16 cellular contexts compared by ENCODE assay signal in the genomic region with DNA sequence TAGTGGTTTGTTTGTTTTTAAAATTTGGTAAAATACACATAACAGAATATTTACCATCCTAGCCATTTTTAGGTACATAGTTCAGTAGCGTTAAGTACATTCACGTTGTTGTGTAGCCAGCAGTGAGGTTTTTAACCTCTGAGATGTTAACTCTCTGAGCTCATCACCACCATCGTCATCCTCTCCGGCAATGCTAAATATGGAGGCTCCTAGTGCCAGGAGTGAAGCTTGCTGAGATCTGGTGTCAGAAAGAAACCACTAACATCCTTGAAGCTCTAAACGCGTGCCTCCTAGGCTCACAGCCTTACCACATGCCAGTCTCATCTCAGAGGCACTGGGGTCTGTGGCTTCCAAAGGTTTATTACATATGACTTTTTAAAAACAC.
DNase-seq lines count a peak whose midpoint lies in the region; ATAC-seq and TF ChIP-seq lines count a peak whose summit lies in the region.
"Had no signal": no experiment of that assay in that cellular context is flagged by ENCODE, and none has a peak within 500 bp of the region (broad histone marks: within the 10 kb centered on the region; RNA-seq: fewer than 3 reads in every experiment).

No MANE protein-coding gene starts in this region.

- POLR2A ChIA-PET in CD4-positive, alpha-beta memory T cell (lab: Charles Lee; ENCODE audit: partially characterized antibody): no interaction called here

- H3K4me1 ChIP-seq in adipocyte (ENCODE audit: control insufficient read depth, insufficient read depth, low read length) (no peaks in the 10 kb centered on the region), BE2C (no peaks in the 10 kb centered on the region; the same call in 1 of the 2 replicates)
- no peaks in the 10 kb centered on the region for H3K4me1 ChIP-seq in CD4-positive, alpha-beta memory T cell (ENCODE audit: insufficient read depth, low read length)
- H3K4me1 ChIP-seq: A549 had no signal

- H3K36me3 ChIP-seq in adipocyte (ENCODE audit: control insufficient read depth, insufficient read depth, low read length, severe bottlenecking) (no peaks in the 10 kb centered on the region), BE2C (no peaks in the 10 kb centered on the region)
- H3K36me3 ChIP-seq in CD4-positive, alpha-beta memory T cell (ENCODE audit: insufficient read depth, low read length): no peaks in the 10 kb centered on the region

- intact Hi-C loops in CD4-positive, alpha-beta memory T cell (cut with micrococcal nuclease): no loop called here

- no peaks in the 10 kb centered on the region for H3K36me3 Mint-ChIP-seq in activated CD8-positive, alpha-beta memory T cell treated with anti-CD3 and anti-CD28 coated beads, Interleukin-2, amount 10 ng/mL, durations not matched to agents 7 days and 5 days
- no peaks in the 10 kb centered on the region for H3K36me3 Mint-ChIP-seq in immature natural killer cell
- H3K36me3 Mint-ChIP-seq in CD4-positive, alpha-beta memory T cell: no peaks in the 10 kb centered on the region
- H3K36me3 Mint-ChIP-seq: CD8-positive, alpha-beta memory T cell had no signal

- H3K27me3 ChIP-seq in adipocyte (replicated peaks; ENCODE audit: control insufficient read depth, insufficient read depth, low read length) (peaks cover 8% of the 10 kb centered on the region), BE2C (no peaks in the 10 kb centered on the region)
- no peaks in the 10 kb centered on the region for H3K27me3 ChIP-seq in CD4-positive, alpha-beta memory T cell (ENCODE audit: insufficient read depth, low read length)

- no peak overlapping the region for H3K4me3 Mint-ChIP-seq in activated CD8-positive, alpha-beta memory T cell treated with anti-CD3 and anti-CD28 coated beads, Interleukin-2, amount 10 ng/mL, durations not matched to agents 7 days and 5 days
- H3K4me3 Mint-ChIP-seq in immature natural killer cell: no peak overlapping the region
- no peak overlapping the region for H3K4me3 Mint-ChIP-seq in CD4-positive, alpha-beta memory T cell
- H3K4me3 Mint-ChIP-seq: CD8-positive, alpha-beta memory T cell had no signal

- H3K27ac ChIP-seq in CD4-positive, alpha-beta memory T cell (ENCODE audit: low read depth, low read length): no peak overlapping the region
- H3K27ac ChIP-seq: A549 had no signal

- H3K4me1 Mint-ChIP-seq in activated CD8-positive, alpha-beta memory T cell treated with anti-CD3 and anti-CD28 coated beads, Interleukin-2, amount 10 ng/mL, durations not matched to agents 7 days and 5 days: peaks cover 11% of the 10 kb centered on the region
- peaks cover 0 to 11% of the 10 kb centered on the region in 2 donors for H3K4me1 Mint-ChIP-seq in immature natural killer cell
- H3K4me1 Mint-ChIP-seq in CD4-positive, alpha-beta memory T cell: no peaks in the 10 kb centered on the region

- H3K27me3 Mint-ChIP-seq in activated CD8-positive, alpha-beta memory T cell treated with anti-CD3 and anti-CD28 coated beads, Interleukin-2, amount 10 ng/mL, durations not matched to agents 7 days and 5 days: peaks cover 11% of the 10 kb centered on the region
- peaks cover 2 to 9% (median 4%) of the 10 kb centered on the region in 3 donors for H3K27me3 Mint-ChIP-seq in immature natural killer cell (ENCODE audit: low read depth in 3 of 3)
- H3K27me3 Mint-ChIP-seq in CD4-positive, alpha-beta memory T cell: peaks cover 0 to 2% of the 10 kb centered on the region in 2 donors

- H3K9me3 ChIP-seq in adipocyte (ENCODE audit: control insufficient read depth, low read length): peaks cover 8% of the 10 kb centered on the region
- H3K9me3 ChIP-seq in BE2C: no peaks in the 10 kb centered on the region
- H3K9me3 ChIP-seq in CD4-positive, alpha-beta memory T cell (ENCODE audit: control insufficient read depth in 1 of 2, low read length in 2 of 2): no peaks in the 10 kb centered on the region
- H3K9me3 ChIP-seq: A549 had no signal

- no peaks in the 10 kb centered on the region for H3K9me3 Mint-ChIP-seq in activated CD8-positive, alpha-beta memory T cell treated with anti-CD3 and anti-CD28 coated beads, Interleukin-2, amount 10 ng/mL, durations not matched to agents 7 days and 5 days (ENCODE audit: low read depth)
- H3K9me3 Mint-ChIP-seq in immature natural killer cell: no peaks in the 10 kb centered on the region
- peaks cover 0 to 3% (median 0%) of the 10 kb centered on the region in 8 donors for H3K9me3 Mint-ChIP-seq in CD4-positive, alpha-beta memory T cell

- CTCF ChIA-PET in activated CD8-positive, alpha-beta memory T cell treated with anti-CD3 and anti-CD28 coated beads, Interleukin-2, amount 10 ng/mL, durations not matched to agents 7 days and 5 days (lab: Charles Lee): interaction anchor here (1.0 kb wide), 2 partner anchors 13 to 127 kb away, joined by 3 read pairs; no protein-coding TSS in a partner anchor
- CTCF ChIA-PET in CD4-positive, alpha-beta memory T cell (lab: Charles Lee; ENCODE audit: partially characterized antibody): no interaction called here

- peak; percentile 77 for ATAC-seq in activated CD8-positive, alpha-beta memory T cell treated with anti-CD3 and anti-CD28 coated beads, Interleukin-2, amount 10 ng/mL, durations not matched to agents 7 days and 5 days
- ATAC-seq in stimulated activated naive CD8-positive, alpha-beta T cell treated with anti-CD3 and anti-CD28 coated beads, Interleukin-15, Interleukin-2, amounts not matched to agents 100 U/mL and 50 U/mL, for 24 hours: peak; percentile 24
- ATAC-seq: A549 had no signal

- no peak for TF ChIP-seq CTCF in BE2C (IDR thresholded peaks at IDR 0.05; ENCODE audit: low read depth, low read length)

- no peak overlapping the region for H3K9ac ChIP-seq in adipocyte (ENCODE audit: low read length)

- no peak overlapping the region for H3K27ac Mint-ChIP-seq in activated CD8-positive, alpha-beta memory T cell treated with anti-CD3 and anti-CD28 coated beads, Interleukin-2, amount 10 ng/mL, durations not matched to agents 7 days and 5 days
- peak overlapping the region in 1 of 6 donors; percentile 49 for H3K27ac Mint-ChIP-seq in immature natural killer cell
- no peak overlapping the region for H3K27ac Mint-ChIP-seq in CD4-positive, alpha-beta memory T cell

- H3K4me3 ChIP-seq in adipocyte (ENCODE audit: low read length): no peak overlapping the region
- no peak overlapping the region for H3K4me3 ChIP-seq in BE2C (ENCODE audit: low read depth, low read length)
- no peak overlapping the region for H3K4me3 ChIP-seq in CD4-positive, alpha-beta memory T cell (ENCODE audit: low read length in 2 of 2)
- H3K4me3 ChIP-seq: A549 had no signal

- peak; percentile 57 for DNase-seq in activated CD8-positive, alpha-beta memory T cell treated with anti-CD3 and anti-CD28 coated beads, Interleukin-2, amount 10 ng/mL, durations not matched to agents 7 days and 5 days
- no peak for DNase-seq in activated CD8-positive, alpha-beta memory T cell treated with anti-CD3 and anti-CD28 coated beads, Interleukin-2, amount 50 U/mL, for 48 hours
- DNase-seq in adipocyte (ENCODE audit: low read depth): peak; percentile 0
- peak in 2 of 3 donors; percentile 22 to 38 for DNase-seq in immature natural killer cell
- no peak for DNase-seq in stimulated activated naive CD8-positive, alpha-beta T cell treated with anti-CD3 and anti-CD28 coated beads, Interleukin-15, Interleukin-2, amounts not matched to agents 100 U/mL and 50 U/mL, for 24 hours
- no peak for DNase-seq in SHP77 (lab: John Stamatoyannopoulos, UW)
- DNase-seq in BE2C: no peak
- no peak for DNase-seq in CD4-positive, alpha-beta memory T cell
- DNase-seq: activated gamma-delta T cell treated with Interleukin-2 at 50 U/mL for 16 hours, cerebellar nuclear complex, HCEC 1CT, islet precursor cell, NCI-H446, substantia nigra had no signal

Comparison
In these comparisons a context has a peak if more than half of its experiments do, and no peak if none do; other contexts are left out.
1. DNase-seq: peak in activated CD8-positive, alpha-beta memory T cell treated with anti-CD3 and anti-CD28 coated beads, Interleukin-2, amount 10 ng/mL, durations not matched to agents 7 days and 5 days (single experiment), adipocyte (single experiment) and immature natural killer cell (2 of 3); none in activated CD8-positive, alpha-beta memory T cell treated with anti-CD3 and anti-CD28 coated beads, Interleukin-2, amount 50 U/mL, for 48 hours (single experiment), stimulated activated naive CD8-positive, alpha-beta T cell treated with anti-CD3 and anti-CD28 coated beads, Interleukin-15, Interleukin-2, amounts not matched to agents 100 U/mL and 50 U/mL, for 24 hours (single experiment), SHP77 (0 of 2), BE2C (single experiment) and CD4-positive, alpha-beta memory T cell (0 of 5).